ENCODE assay signal across 28 cellular contexts in the genomic region with DNA sequence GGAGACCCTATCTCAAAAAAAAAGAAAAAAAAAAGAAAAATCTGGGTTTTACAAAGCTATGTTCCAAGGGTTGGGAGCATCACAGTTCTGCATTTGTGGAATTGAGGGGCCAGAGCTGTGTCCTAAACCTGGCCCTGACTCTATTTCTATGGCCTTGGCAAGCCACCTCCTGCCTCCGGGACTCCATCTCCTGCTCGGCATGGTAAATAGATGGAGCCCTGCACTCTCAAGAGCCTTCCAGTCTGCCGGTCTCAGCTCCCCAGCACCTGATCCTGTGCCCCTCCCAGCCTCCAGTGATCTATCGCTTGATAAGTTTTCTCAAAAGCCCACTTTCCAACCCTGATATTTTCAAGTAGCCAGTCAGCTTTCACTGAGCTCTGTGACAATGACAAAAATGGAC. TPM values are rescaled to one million over a fixed set of nuclear protein-coding genes. Genes with fewer than 3 reads are reported as not detected.
"Had no signal": no experiment of that assay in that cellular context is flagged by ENCODE, and none has a peak within 500 bp of the region (broad histone marks: within the 10 kb centered on the region; RNA-seq: fewer than 3 reads in every experiment).

No MANE protein-coding gene starts in this region.

- DNase-seq: effector CD8-positive, alpha-beta T cell; endodermal cell; foreskin fibroblast; gastrocnemius medialis; left colon; left ventricle myocardium inferior; mucosa of descending colon; naive B cell; stimulated activated CD4-positive, alpha-beta T cell treated with anti-CD3 and anti-CD28 coated beads, Interleukin-2, amount 100 ng/mL, for 24 hours; stimulated activated CD4-positive, alpha-beta T cell treated with anti-CD3 and anti-CD28 coated beads, Interleukin-4, amount 100 ng/mL, for 24 hours; stimulated activated naive CD4-positive, alpha-beta T cell treated with Interleukin-2 at 50 U/mL for 16 hours; stomach; thyroid gland; trophoblast cell had no signal

- H3K4me3 ChIP-seq: dorsolateral prefrontal cortex, gastrocnemius medialis, left ventricle myocardium inferior, lung, mucosa of descending colon, neural progenitor cell, prostate gland, right atrium auricular region, stomach, thyroid gland had no signal

- H3K4me2 ChIP-seq: neural progenitor cell had no signal

- H3K36me3 ChIP-seq: gastrocnemius medialis, left ventricle myocardium inferior, neural progenitor cell, prostate gland, right atrium auricular region, stomach, thyroid gland had no signal

- H3K9ac ChIP-seq: neural progenitor cell, parathyroid adenoma had no signal

- ATAC-seq: esophagus mucosa; gastrocnemius medialis; left colon; mucosa of descending colon; sciatic nerve; stimulated activated effector memory CD8-positive, alpha-beta T cell treated with anti-CD3 and anti-CD28 coated beads, Interleukin-12 subunit alpha, Interleukin-12 subunit beta, amount 100 ng/mL, for 72 hours had no signal

- H3K27me3 ChIP-seq: neural progenitor cell, right atrium auricular region, thyroid gland had no signal

- H3K79me2 ChIP-seq: parathyroid adenoma had no signal

- H2AFZ ChIP-seq: neural progenitor cell, parathyroid adenoma had no signal

- FAIRE-seq: colon, urothelium cell line had no signal

- H3K9me3 ChIP-seq: gastrocnemius medialis, left ventricle myocardium inferior, mucosa of descending colon, prostate gland, right atrium auricular region, stomach, thyroid gland had no signal

- H3K27ac ChIP-seq: dorsolateral prefrontal cortex, epithelial cell of prostate, gastrocnemius medialis, left ventricle myocardium inferior, neural progenitor cell, parathyroid adenoma, prostate gland, right atrium auricular region, stomach, thyroid gland had no signal

- H3K4me1 ChIP-seq: gastrocnemius medialis, prostate gland, right atrium auricular region had no signal

RNA-seq across cellular contexts. Expression of gene KCNH2, which starts 43.0 kb away (rescaled TPM):
- total RNA-seq: glomerular endothelial cell, osteoblast had no signal

RNA-seq across cellular contexts. Expression of gene NOS3, which starts 55.7 kb away (rescaled TPM):
- total RNA-seq: osteoblast had no signal
